In the genomic region with DNA sequence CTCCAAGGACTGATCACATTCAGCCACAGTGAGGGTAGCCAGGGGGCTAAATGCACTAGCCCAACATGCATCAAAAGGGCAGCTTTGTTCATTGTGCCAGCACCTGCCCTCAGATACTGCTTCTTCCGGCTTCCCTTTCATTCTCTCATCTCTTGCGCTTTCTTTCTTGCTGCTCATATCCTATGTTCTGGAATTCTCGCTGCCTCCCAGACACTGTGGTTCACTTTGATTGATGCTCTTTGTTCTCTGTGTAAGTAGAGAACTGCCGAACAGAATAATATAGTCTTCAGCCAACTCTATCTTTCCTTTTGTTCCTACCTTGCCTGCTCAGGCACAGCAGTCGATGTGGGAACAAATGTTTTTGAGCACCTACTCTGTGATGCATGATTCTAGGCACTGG, we compare ENCODE assay signal across 36 cellular contexts. TPM values are rescaled to one million over a fixed set of nuclear protein-coding genes. Genes with fewer than 3 reads are reported as not detected.
"Had no signal": no experiment of that assay in that cellular context is flagged by ENCODE, and none has a peak within 500 bp of the region (broad histone marks: within the 10 kb centered on the region; RNA-seq: fewer than 3 reads in every experiment).

No MANE protein-coding gene starts in this region.

- H3K4me2 ChIP-seq: PC-9, SK-N-SH had no signal

- H3K4me1 ChIP-seq: adrenal gland, SJCRH30 had no signal

- H3K36me3 Mint-ChIP-seq: activated CD4-positive, alpha-beta memory T cell treated with anti-CD3 and anti-CD28 coated beads for 36 hours; activated naive CD4-positive, alpha-beta T cell treated with anti-CD3 and anti-CD28 coated beads, Interleukin-2, amount 50 U/mL, for 72 hours; brain; T-cell had no signal

- H3K9me3 Mint-ChIP-seq: activated B cell treated with CpG ODN at 0.5 μM for 24 hours; activated CD4-positive, alpha-beta memory T cell treated with anti-CD3 and anti-CD28 coated beads for 36 hours; activated naive CD4-positive, alpha-beta T cell treated with anti-CD3 and anti-CD28 coated beads, Interleukin-2, amount 50 U/mL, for 72 hours; activated T-cell treated with anti-CD3 and anti-CD28 coated beads, Interleukin-2, amount 50 U/mL, for 72 hours; activated T-helper 17 cell treated with anti-CD3 and anti-CD28 coated beads, Interleukin-2, amount 50 U/mL, for 72 hours; brain; T-cell had no signal

- H3K9me2 ChIP-seq: SK-N-SH had no signal

- H3K9ac ChIP-seq: SK-N-SH had no signal

- FAIRE-seq: astrocyte, bronchial epithelial cell, K562 had no signal

- H2AFZ ChIP-seq: PC-9 had no signal

- H3K9me3 ChIP-seq: adrenal gland, SK-N-SH had no signal

- H3K36me3 ChIP-seq: adrenal gland, SJCRH30 had no signal

- H3K27me3 ChIP-seq: SJCRH30 had no signal

- DNase-seq: activated B cell treated with CpG ODN at 0.5 μM for 24 hours; activated CD4-positive, alpha-beta memory T cell treated with anti-CD3 and anti-CD28 coated beads for 36 hours; activated CD4-positive, alpha-beta T cell treated with anti-CD3 and anti-CD28 coated beads for 4 hours; activated CD4-positive, alpha-beta T cell treated with anti-CD3 and anti-CD28 coated beads, Interleukin-2, amount 50 U/mL, for 1 hour; activated CD4-positive, CD25-positive, alpha-beta regulatory T cell treated with anti-CD3 and anti-CD28 coated beads, Interleukin-2, amount 50 U/mL, for 72 hours; activated effector memory CD4-positive, alpha-beta T cell treated with anti-CD3 and anti-CD28 coated beads, Interleukin-2, amount 50 U/mL, for 16 hours; activated naive CD4-positive, alpha-beta T cell; activated T-cell treated with anti-CD3 and anti-CD28 coated beads, Interleukin-2, amount 50 U/mL, for 1 hour; activated T-cell treated with anti-CD3 and anti-CD28 coated beads, Interleukin-2, amount 50 U/mL, for 72 hours; adrenal gland; NCI-H1092 treated with DMSO at 0.1 percent for 48 hours; NCI-H1417; NCI-H146; NCI-H187; NCI-H2029 treated with DMSO at 0.1 percent for 48 hours; NCI-H2107; NCI-H2171; NCI-H510A; NCI-H526; NCI-H748 treated with DMSO at 0.1 percent for 48 hours; PC-9; Right ventricle myocardium superior; SJCRH30; SK-N-SH; T-cell; T-helper 17 cell; T-helper 9 cell had no signal

- ATAC-seq: activated naive CD4-positive, alpha-beta T cell treated with anti-CD3 and anti-CD28 coated beads, Interleukin-2, amount 50 U/mL, for 72 hours; activated T-cell treated with anti-CD3 and anti-CD28 coated beads, Interleukin-2, amount 50 U/mL, for 72 hours; activated T-helper 17 cell treated with anti-CD3 and anti-CD28 coated beads, Interleukin-2, amount 50 U/mL, for 72 hours; K562; T-cell; T-helper 17 cell had no signal

- H3K4me1 Mint-ChIP-seq: activated B cell treated with CpG ODN at 0.5 μM for 24 hours had no signal

- H3K27ac Mint-ChIP-seq: activated B cell treated with CpG ODN at 0.5 μM for 24 hours; activated CD4-positive, alpha-beta memory T cell treated with anti-CD3 and anti-CD28 coated beads for 36 hours; activated naive CD4-positive, alpha-beta T cell treated with anti-CD3 and anti-CD28 coated beads, Interleukin-2, amount 50 U/mL, for 72 hours; activated T-cell treated with anti-CD3 and anti-CD28 coated beads, Interleukin-2, amount 50 U/mL, for 72 hours; activated T-helper 17 cell treated with anti-CD3 and anti-CD28 coated beads, Interleukin-2, amount 50 U/mL, for 72 hours; T-cell; T-helper 17 cell had no signal

- H3K4me3 Mint-ChIP-seq: activated B cell treated with CpG ODN at 0.5 μM for 24 hours; activated CD4-positive, alpha-beta memory T cell treated with anti-CD3 and anti-CD28 coated beads for 36 hours; activated T-cell treated with anti-CD3 and anti-CD28 coated beads, Interleukin-2, amount 50 U/mL, for 72 hours; activated T-helper 17 cell treated with anti-CD3 and anti-CD28 coated beads, Interleukin-2, amount 50 U/mL, for 72 hours; brain; T-cell; T-helper 17 cell had no signal

- H3K4me3 ChIP-seq: adrenal gland, K562, PC-9, SJCRH30 had no signal

- H3K27ac ChIP-seq: adrenal gland, PC-9, SJCRH30, VCaP had no signal

RNA-seq across cellular contexts. Expression of a gene that starts 50.1 kb away (rescaled TPM):
- total RNA-seq: activated B cell treated with CpG ODN at 0.5 μM for 24 hours; activated CD4-positive, alpha-beta memory T cell treated with anti-CD3 and anti-CD28 coated beads for 36 hours; activated T-cell treated with anti-CD3 and anti-CD28 coated beads, Interleukin-2, amount 50 U/mL, for 72 hours; activated T-helper 17 cell treated with anti-CD3 and anti-CD28 coated beads, Interleukin-2, amount 50 U/mL, for 72 hours; bronchial epithelial cell; K562; M059J; OCI-LY7; PC-9; Right ventricle myocardium superior had no signal
- polyA plus RNA-seq: SK-N-SH had no signal
